In the genomic region with DNA sequence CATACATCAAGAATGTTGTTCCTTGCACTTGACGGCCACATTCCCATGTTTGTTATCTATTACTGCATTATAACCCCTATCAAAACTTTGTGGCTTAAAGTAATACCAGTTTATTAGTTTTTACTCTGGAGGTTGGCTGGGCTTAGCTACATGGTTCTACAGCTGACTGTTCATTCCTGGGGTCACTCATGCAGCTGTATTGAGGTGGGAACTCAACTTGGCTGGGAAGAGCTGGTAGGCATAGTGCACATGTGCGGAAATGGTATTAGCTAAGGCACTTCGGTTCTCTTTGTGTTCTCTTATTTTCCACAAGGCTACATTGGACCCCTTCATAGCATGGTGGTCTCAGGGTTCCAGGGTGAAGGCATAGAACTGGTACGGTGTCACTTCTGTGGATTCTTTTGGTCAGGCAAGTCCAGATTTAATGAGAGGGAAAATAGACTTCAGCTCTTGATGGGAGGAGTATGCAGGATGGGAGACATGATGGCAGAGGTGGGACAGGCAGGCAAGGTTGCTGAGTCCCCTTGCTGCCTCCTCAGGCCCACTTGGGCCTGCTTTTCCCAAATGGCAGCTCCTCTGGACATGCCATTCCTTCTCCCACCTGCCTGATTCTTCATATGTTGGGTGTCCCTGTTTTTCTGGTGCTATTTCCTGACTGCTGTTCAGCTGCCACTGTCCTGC, we compare ENCODE assay signal across 28 cellular contexts. TPM values are rescaled to one million over a fixed set of nuclear protein-coding genes. Genes with fewer than 3 reads are reported as not detected.
DNase-seq lines count a peak whose midpoint lies in the region; ATAC-seq, FAIRE-seq and TF ChIP-seq lines count a peak whose summit lies in the region.
"Had no signal": no experiment of that assay in that cellular context is flagged by ENCODE, and none has a peak within 500 bp of the region (broad histone marks: within the 10 kb centered on the region; RNA-seq: fewer than 3 reads in every experiment).

No MANE protein-coding gene starts in this region.

- POLR2A ChIA-PET in MCF 10A (lab: Yijun Ruan, JAX): interaction anchor here (0.6 to 1.6 kb wide), 2 partner anchors 9 to 29 kb away, joined by 3 to 7 read pairs; no protein-coding TSS in a partner anchor
- POLR2A ChIA-PET in K562 (lab: Yijun Ruan, JAX): interaction anchor here (0.6 to 76.8 kb wide), 4 partner anchors 5 to 105 kb away, joined by 3 to 4622 read pairs (median 2314); a partner anchor contains a TSS

- no peaks in the 10 kb centered on the region for H3K9me3 ChIP-seq in breast epithelium
- H3K9me3 ChIP-seq in K562 (replicated peaks; ENCODE audit: control insufficient read depth, insufficient read depth, low read depth, low read length): no peaks in the 10 kb centered on the region
- H3K9me3 ChIP-seq: ascending aorta, prostate gland, upper lobe of left lung had no signal

- CTCF ChIA-PET in MCF 10A (lab: Yijun Ruan, JAX): interaction anchor here (0.8 to 0.9 kb wide), 2 partner anchors 14 to 16 kb away, joined by 3 to 4 read pairs; no protein-coding TSS in a partner anchor
- CTCF ChIA-PET in K562 (lab: Yijun Ruan, JAX; ENCODE audit: low intra/inter-chr PET ratio): no interaction called here

- 61% methylated on average over 4 of the region's 4 CpGs for WGBS in K562 (ENCODE audit: insufficient coverage, low coverage, missing lambda C conversion rate)

- no peak for DNase-seq in MCF 10A (ENCODE audit: unreplicated experiment)
- DNase-seq in breast epithelium (ENCODE audit: low spot score in 2 of 2): no peak
- DNase-seq in GM23338 (ENCODE audit: low spot score): no peak
- DNase-seq in K562 (ENCODE audit: extremely low read depth in 1 of 4, low spot score in 3 of 4): no peak
- no peak for DNase-seq in stimulated activated effector memory CD8-positive, alpha-beta T cell treated with anti-CD3 and anti-CD28 coated beads, Interleukin-12 subunit alpha, Interleukin-12 subunit beta, amount 100 ng/mL, for 72 hours (ENCODE audit: low spot score in 2 of 2)
- no peak for DNase-seq in sciatic nerve (ENCODE audit: low spot score)
- DNase-seq in AG20443 (ENCODE audit: low spot score): no peak
- DNase-seq in 8988T: no peak
- DNase-seq: activated CD4-positive, alpha-beta T cell treated with anti-CD3 and anti-CD28 coated beads, Interleukin-2, amount 50 U/mL, for 4 hours; activated CD8-positive, alpha-beta memory T cell treated with anti-CD3 and anti-CD28 coated beads, Interleukin-2, amount 50 U/mL, for 4 hours; cortex of kidney; effector memory CD4-positive, alpha-beta T cell; GOT3; NCI-H146; NCI-H2107; NCI-H446 treated with DMSO at 0.1 percent for 48 hours; NCI-H774; stimulated activated CD4-positive, alpha-beta T cell treated with anti-CD3 and anti-CD28 coated beads, Interleukin-4, amount 100 ng/mL, for 24 hours; substantia nigra; upper lobe of left lung had no signal

- TF ChIP-seq RAD21 in K562 (CRISPR knock-in tag; conservative IDR thresholded peaks at IDR 0.05 in 1 of 2, IDR thresholded peaks at IDR 0.05 in 1 of 2): no peak

- no peaks in the 10 kb centered on the region for H3K9me1 ChIP-seq in K562 (ENCODE audit: control insufficient read depth, insufficient read depth, low read length)

- H3K9ac ChIP-seq in K562 (ENCODE audit: insufficient read depth in 1 of 2, low read depth in 2 of 2, low read length in 2 of 2): no peak overlapping the region

- no peak overlapping the region for H2AFZ ChIP-seq in GM23338
- H2AFZ ChIP-seq in K562 (ENCODE audit: low read depth, low read length): no peak overlapping the region

- no peaks in the 10 kb centered on the region for H3K4me1 ChIP-seq in breast epithelium
- H3K4me1 ChIP-seq in GM23338 (ENCODE audit: insufficient read depth): no peaks in the 10 kb centered on the region
- H3K4me1 ChIP-seq in K562 (replicated peaks in 1 of 2; ENCODE audit: control insufficient read depth in 2 of 2, insufficient read depth in 2 of 2, low read length in 2 of 2): no peaks in the 10 kb centered on the region; a peak in 1 of 5 replicates
- H3K4me1 ChIP-seq: ascending aorta, prostate gland, upper lobe of left lung had no signal

- H3K4me2 ChIP-seq in GM23338: no peak overlapping the region
- no peak overlapping the region for H3K4me2 ChIP-seq in K562 (ENCODE audit: insufficient read depth, low read length)

- H3K4me3 Mint-ChIP-seq in MCF 10A (ENCODE audit: unreplicated experiment): no peak overlapping the region
- no peak overlapping the region for H3K4me3 Mint-ChIP-seq in GM23338
- H3K4me3 Mint-ChIP-seq in stimulated activated effector memory CD8-positive, alpha-beta T cell treated with anti-CD3 and anti-CD28 coated beads, Interleukin-12 subunit alpha, Interleukin-12 subunit beta, amount 100 ng/mL, for 72 hours: no peak overlapping the region
- H3K4me3 Mint-ChIP-seq: memory B cell had no signal

- H3K9me3 Mint-ChIP-seq in MCF 10A (ENCODE audit: unreplicated experiment) (no peaks in the 10 kb centered on the region), GM23338 (no peaks in the 10 kb centered on the region)
- no peaks in the 10 kb centered on the region for H3K9me3 Mint-ChIP-seq in stimulated activated effector memory CD8-positive, alpha-beta T cell treated with anti-CD3 and anti-CD28 coated beads, Interleukin-12 subunit alpha, Interleukin-12 subunit beta, amount 100 ng/mL, for 72 hours
- H3K9me3 Mint-ChIP-seq: activated T-helper 2 cell treated with anti-CD3 and anti-CD28 coated beads, Interferon-gamma antibody, Interleukin-2, Interleukin-4, amounts not matched to agents 10 μg/mL and 5 μg/mL and 100 μg/mL, durations not matched to agents 14 hours and 24 hours and 36 hours; memory B cell had no signal

- TF ChIP-seq CTCF in MCF 10A (IDR thresholded peaks at IDR 0.05; ENCODE audit: unreplicated experiment) (no peak), breast epithelium (IDR thresholded peaks at IDR 0.05) (no peak), GM23338 (conservative IDR thresholded peaks at IDR 0.05; ENCODE audit: low read depth in 2 of 2) (no peak), K562 (IDR thresholded peaks at IDR 0.05 in 2 of 3, conservative IDR thresholded peaks at IDR 0.05 in 1 of 3; ENCODE audit: insufficient read depth in 2 of 3, low read depth in 1 of 3, low read length in 3 of 3) (no peak)

- no peak overlapping the region for H3K27ac ChIP-seq in breast epithelium
- no peak overlapping the region for H3K27ac ChIP-seq in GM23338 (ENCODE audit: low read depth)
- H3K27ac ChIP-seq in K562 (ENCODE audit: extremely low read depth, low read depth, low read length): no peak overlapping the region
- H3K27ac ChIP-seq: ascending aorta, C4-2B, epithelial cell of prostate, prostate gland, upper lobe of left lung had no signal

- H3K4me3 ChIP-seq in breast epithelium (no peak overlapping the region), GM23338 (no peak overlapping the region), K562 (no peak overlapping the region)
- H3K4me3 ChIP-seq: ascending aorta, prostate gland, upper lobe of left lung had no signal

- no peaks in the 10 kb centered on the region for H3K27me3 Mint-ChIP-seq in MCF 10A (ENCODE audit: insufficient read depth, unreplicated experiment)
- H3K27me3 Mint-ChIP-seq in GM23338 (ENCODE audit: insufficient read depth, low read depth, poor library complexity): peaks cover 6% of the 10 kb centered on the region
- H3K27me3 Mint-ChIP-seq: memory B cell had no signal

- H3K36me3 ChIP-seq in breast epithelium: no peaks in the 10 kb centered on the region
- H3K36me3 ChIP-seq in GM23338 (ENCODE audit: insufficient read depth): peaks cover 4% of the 10 kb centered on the region; the same call in 1 of the 2 replicates
- H3K36me3 ChIP-seq in K562 (ENCODE audit: control insufficient read depth, insufficient read depth, low read length): peaks cover 85% of the 10 kb centered on the region

- ATAC-seq in GM23338 (no peak), K562 (no peak), sciatic nerve (no peak)
- no peak for ATAC-seq in stimulated activated effector memory CD8-positive, alpha-beta T cell treated with anti-CD3 and anti-CD28 coated beads, Interleukin-12 subunit alpha, Interleukin-12 subunit beta, amount 100 ng/mL, for 72 hours
- ATAC-seq: left lobe of liver had no signal

- H3K4me1 Mint-ChIP-seq in MCF 10A (ENCODE audit: insufficient read depth, unreplicated experiment) (no peaks in the 10 kb centered on the region), GM23338 (peaks cover 1% of the 10 kb centered on the region; the same call in 1 of the 3 replicates)
- H3K4me1 Mint-ChIP-seq in stimulated activated effector memory CD8-positive, alpha-beta T cell treated with anti-CD3 and anti-CD28 coated beads, Interleukin-12 subunit alpha, Interleukin-12 subunit beta, amount 100 ng/mL, for 72 hours: peaks cover 26% of the 10 kb centered on the region

- in situ Hi-C loops in K562 (cut with MboI): no loop called here

- BruUV-seq in MCF 10A (replicated peaks; lab: Mats Ljungman, UMichigan): TSS peak; percentile 6
- BruUV-seq in K562 (replicated peaks; lab: Mats Ljungman, UMichigan): no TSS peak

- no peak for FAIRE-seq in K562 (lab: Jason Lieb, UNC)
- FAIRE-seq: GM19239 had no signal

- no peaks in the 10 kb centered on the region for H3K27me3 ChIP-seq in breast epithelium
- H3K27me3 ChIP-seq in GM23338 (ENCODE audit: insufficient read depth): no peaks in the 10 kb centered on the region
- H3K27me3 ChIP-seq in K562 (ENCODE audit: control insufficient read depth in 2 of 2, insufficient read depth in 2 of 2, low read length in 2 of 2): no peaks in the 10 kb centered on the region
- H3K27me3 ChIP-seq: ascending aorta, upper lobe of left lung had no signal

- H3K36me3 Mint-ChIP-seq in MCF 10A (ENCODE audit: insufficient read depth, unreplicated experiment) (peaks cover 80% of the 10 kb centered on the region), GM23338 (ENCODE audit: low read depth) (peaks cover 55% of the 10 kb centered on the region)
- H3K36me3 Mint-ChIP-seq in stimulated activated effector memory CD8-positive, alpha-beta T cell treated with anti-CD3 and anti-CD28 coated beads, Interleukin-12 subunit alpha, Interleukin-12 subunit beta, amount 100 ng/mL, for 72 hours: peaks cover 100% of the 10 kb centered on the region

- TF ChIP-seq EP300 in K562 (IDR thresholded peaks at IDR 0.05; ENCODE audit: low read length): no peak

- TF ChIP-seq POLR2A in breast epithelium (IDR thresholded peaks at IDR 0.05) (no peak), K562 (conservative IDR thresholded peaks at IDR 0.05) (no peak)

- peaks cover 7% of the 10 kb centered on the region; the same call in 1 of the 2 replicates for H3F3A ChIP-seq in GM23338 (replicated peaks; ENCODE audit: low read depth)

- H3K27ac Mint-ChIP-seq in MCF 10A (ENCODE audit: low read depth, unreplicated experiment) (no peak overlapping the region), GM23338 (0 out of 2 replicates have a peak overlapping the region, but pooled peaks have one; percentile 18)
- peak overlapping the region; percentile 64 for H3K27ac Mint-ChIP-seq in stimulated activated effector memory CD8-positive, alpha-beta T cell treated with anti-CD3 and anti-CD28 coated beads, Interleukin-12 subunit alpha, Interleukin-12 subunit beta, amount 100 ng/mL, for 72 hours
- H3K27ac Mint-ChIP-seq: activated T-helper 2 cell treated with anti-CD3 and anti-CD28 coated beads, Interferon-gamma antibody, Interleukin-2, Interleukin-4, amounts not matched to agents 10 μg/mL and 5 μg/mL and 100 μg/mL, durations not matched to agents 14 hours and 24 hours and 36 hours had no signal

- H3K79me2 ChIP-seq in GM23338 (replicated peaks; ENCODE audit: insufficient read depth) (peaks cover 92% of the 10 kb centered on the region), K562 (ENCODE audit: control insufficient read depth, insufficient read depth, low read length) (peaks cover 79% of the 10 kb centered on the region)

- intact Hi-C loops in MCF 10A (cut with micrococcal nuclease) (no loop called here), breast epithelium (cut with DNase I; ENCODE audit: low total_unique reads) (no loop called here), K562 (cut with micrococcal nuclease) (no loop called here), sciatic nerve (cut with DNase I) (loop anchor here (1.0 kb wide), 1 partner anchor 33 kb away; no protein-coding TSS in a partner anchor)

- H4K20me1 ChIP-seq in GM23338 (replicated peaks; ENCODE audit: insufficient read depth): peaks cover 66% of the 10 kb centered on the region
- H4K20me1 ChIP-seq in K562 (replicated peaks; ENCODE audit: control insufficient read depth, insufficient read depth, low read length): peaks cover 25% of the 10 kb centered on the region; the same call in 1 of the 2 replicates

- no peaks in the 10 kb centered on the region for H3K9me2 ChIP-seq in GM23338 (ENCODE audit: insufficient read depth)

RNA-seq across cellular contexts. Expression of a gene that starts 16.1 kb away (rescaled TPM):
- total RNA-seq in MCF 10A (2022) (58.6 and 83.5 TPM in 2 replicates), breast epithelium (10 to 100 TPM; 15.4 to 33.2 (median 28.2) TPM), K562 (2014; rRNA removed) (871 and 1,007 TPM in 2 replicates), K562 (2014; rRNA removed; fragmentation: Illumina TruSeq; extraction: Trizol) (69.0 and 87.5 TPM in 2 replicates), K562 (2015; rRNA removed; fragmentation: Illumina TruSeq; extraction: Trizol) (164 and 196 TPM in 2 replicates), K562 (2021) (626 and 641 TPM in 2 replicates), sciatic nerve (7.0 TPM)
- total RNA-seq in GM23338 (2014; rRNA removed; shearing (Covaris generic)): 58.8 and 83.7 TPM in 2 replicates
- polyA plus RNA-seq in GM23338 (2016; fragmentation: Nextera tagmentation; extraction: Ambion mirVana) (53.3 and 58.4 TPM in 2 replicates), K562 (2011; rRNA removed) (203 and 277 TPM in 2 replicates), K562 (2014; fragmentation: Illumina TruSeq; extraction: Trizol) (106 and 159 TPM in 2 replicates), K562 (2014; fragmentation: Nextera tagmentation; extraction: Ambion mirVana) (10 to 100 TPM; 13.5 to 23.5 TPM), K562 (2014; rRNA removed) (707 and 732 TPM in 2 replicates)
- total RNA-seq in K562 (2011; cell fraction: chromatin; rRNA removed; ENCODE audit: low replicate concordance): 121 and 504 TPM in 2 replicates
- total RNA-seq in K562 (2011; cell fraction: nucleolus; rRNA removed): 857 and 885 TPM in 2 replicates
- 325 and 370 TPM in 2 replicates for total RNA-seq in K562 (2011; cell fraction: nucleoplasm; rRNA removed)
- 382 and 1,449 TPM in 2 replicates for polyA plus RNA-seq in K562 (2011; cell fraction: cytosol; rRNA removed)
- 629 and 1,089 TPM in 2 replicates for polyA plus RNA-seq in K562 (2011; cell fraction: nucleus; rRNA removed)
- 282 and 288 TPM in 2 replicates for polyA plus RNA-seq in K562 (2012)
- polyA minus RNA-seq in K562 (2011; rRNA and poly(A)+ RNA removed): 35.0 and 44.2 TPM in 2 replicates
- 212 and 264 TPM in 2 replicates for polyA minus RNA-seq in K562 (2011; cell fraction: cytosol; rRNA and poly(A)+ RNA removed)
- polyA minus RNA-seq in K562 (2011; cell fraction: nucleus; rRNA and poly(A)+ RNA removed): 294 and 313 TPM in 2 replicates

RNA-seq across cellular contexts. Expression of a gene that starts 18.9 kb away (rescaled TPM):
- total RNA-seq in MCF 10A (2022) (0.21 TPM in 1 of 2 replicates, not detected in the other), breast epithelium (under 1 TPM in 2 of 3 donors, not detected in 1; 0.15 to 0.33 TPM), K562 (2014; rRNA removed) (9.3 and 13.6 TPM in 2 replicates), K562 (2014; rRNA removed; fragmentation: Illumina TruSeq; extraction: Trizol) (2.1 and 2.8 TPM in 2 replicates), K562 (2015; rRNA removed; fragmentation: Illumina TruSeq; extraction: Trizol) (4.7 and 5.2 TPM in 2 replicates), K562 (2021) (11.3 and 15.6 TPM in 2 replicates), sciatic nerve (0.89 TPM)
- 0.14 TPM in 1 of 2 replicates, not detected in the other for total RNA-seq in GM23338 (2014; rRNA removed; shearing (Covaris generic))
- polyA plus RNA-seq in GM23338 (2016; fragmentation: Nextera tagmentation; extraction: Ambion mirVana) (0.35 TPM in 1 of 2 replicates, not detected in the other), K562 (2011; rRNA removed) (1.6 and 2.1 TPM in 2 replicates), K562 (2014; fragmentation: Illumina TruSeq; extraction: Trizol) (6.3 and 8.9 TPM in 2 replicates), K562 (2014; fragmentation: Nextera tagmentation; extraction: Ambion mirVana) (1 to 10 TPM; 1.6 to 2.3 TPM), K562 (2014; rRNA removed) (7.1 and 8.6 TPM in 2 replicates)
- 11.2 and 34.3 TPM in 2 replicates for total RNA-seq in K562 (2011; cell fraction: chromatin; rRNA removed; ENCODE audit: low replicate concordance)
- 28.7 and 33.9 TPM in 2 replicates for total RNA-seq in K562 (2011; cell fraction: nucleolus; rRNA removed)
- total RNA-seq in K562 (2011; cell fraction: nucleoplasm; rRNA removed): 18.1 and 19.5 TPM in 2 replicates
- polyA plus RNA-seq in K562 (2011; cell fraction: cytosol; rRNA removed): 1.8 and 5.8 TPM in 2 replicates
- polyA plus RNA-seq in K562 (2011; cell fraction: nucleus; rRNA removed): 6.5 and 19.5 TPM in 2 replicates
- polyA plus RNA-seq in K562 (2012): 5.2 and 6.4 TPM in 2 replicates
- 1.3 and 1.8 TPM in 2 replicates for polyA minus RNA-seq in K562 (2011; rRNA and poly(A)+ RNA removed)
- polyA minus RNA-seq in K562 (2011; cell fraction: cytosol; rRNA and poly(A)+ RNA removed): 1.5 and 3.9 TPM in 2 replicates
- 8.3 and 12.3 TPM in 2 replicates for polyA minus RNA-seq in K562 (2011; cell fraction: nucleus; rRNA and poly(A)+ RNA removed)
- total RNA-seq: ascending aorta had no signal

RNA-seq across cellular contexts. Expression of a gene that starts 28.4 kb away (rescaled TPM):
- 91.5 and 123 TPM in 2 replicates for total RNA-seq in MCF 10A (2022)
- total RNA-seq in breast epithelium: 10 to 100 TPM; 23.1 to 50.1 (median 26.6) TPM
- total RNA-seq in GM23338 (2014; rRNA removed; shearing (Covaris generic)): 60.3 and 62.3 TPM in 2 replicates
- 72.7 and 74.8 TPM in 2 replicates for polyA plus RNA-seq in GM23338 (2016; fragmentation: Nextera tagmentation; extraction: Ambion mirVana)
- 72.2 and 221 TPM in 2 replicates for total RNA-seq in K562 (2011; cell fraction: chromatin; rRNA removed; ENCODE audit: low replicate concordance)
- 489 and 555 TPM in 2 replicates for total RNA-seq in K562 (2011; cell fraction: nucleolus; rRNA removed)
- total RNA-seq in K562 (2011; cell fraction: nucleoplasm; rRNA removed): 263 and 279 TPM in 2 replicates
- total RNA-seq in K562 (2014; rRNA removed): 894 and 989 TPM in 2 replicates
- 41.9 and 82.9 TPM in 2 replicates for total RNA-seq in K562 (2014; rRNA removed; fragmentation: Illumina TruSeq; extraction: Trizol)
- total RNA-seq in K562 (2015; rRNA removed; fragmentation: Illumina TruSeq; extraction: Trizol): 135 and 153 TPM in 2 replicates
- total RNA-seq in K562 (2021): 551 and 557 TPM in 2 replicates
- 124 and 218 TPM in 2 replicates for polyA plus RNA-seq in K562 (2011; rRNA removed)
- 273 and 603 TPM in 2 replicates for polyA plus RNA-seq in K562 (2011; cell fraction: cytosol; rRNA removed)
- 110 and 123 TPM in 2 replicates for polyA plus RNA-seq in K562 (2011; cell fraction: nucleus; rRNA removed)
- polyA plus RNA-seq in K562 (2012): 384 and 632 TPM in 2 replicates
- 33.8 and 82.2 TPM in 2 replicates for polyA plus RNA-seq in K562 (2014; fragmentation: Illumina TruSeq; extraction: Trizol)
- 10 to 100 TPM; 15.1 to 34.8 TPM for polyA plus RNA-seq in K562 (2014; fragmentation: Nextera tagmentation; extraction: Ambion mirVana)
- 666 and 827 TPM in 2 replicates for polyA plus RNA-seq in K562 (2014; rRNA removed)
- 50.1 and 80.5 TPM in 2 replicates for polyA minus RNA-seq in K562 (2011; rRNA and poly(A)+ RNA removed)
- 107 and 114 TPM in 2 replicates for polyA minus RNA-seq in K562 (2011; cell fraction: cytosol; rRNA and poly(A)+ RNA removed)
- 37.7 and 69.6 TPM in 2 replicates for polyA minus RNA-seq in K562 (2011; cell fraction: nucleus; rRNA and poly(A)+ RNA removed)
- 21.8 TPM for total RNA-seq in sciatic nerve

RNA-seq across cellular contexts. Expression of a gene that starts 46.2 kb away (rescaled TPM):
- total RNA-seq in MCF 10A (2022) (44.2 and 49.0 TPM in 2 replicates), breast epithelium (10 to 100 TPM; 34.1 to 40.8 (median 38.3) TPM), K562 (2014; rRNA removed) (215 and 275 TPM in 2 replicates), K562 (2014; rRNA removed; fragmentation: Illumina TruSeq; extraction: Trizol) (285 and 298 TPM in 2 replicates), K562 (2015; rRNA removed; fragmentation: Illumina TruSeq; extraction: Trizol) (335 and 354 TPM in 2 replicates), K562 (2021) (240 TPM in 2 replicates), sciatic nerve (40.8 TPM)
- 70.1 and 86.3 TPM in 2 replicates for total RNA-seq in GM23338 (2014; rRNA removed; shearing (Covaris generic))
- polyA plus RNA-seq in GM23338 (2016; fragmentation: Nextera tagmentation; extraction: Ambion mirVana) (123 and 136 TPM in 2 replicates), K562 (2011; rRNA removed) (206 and 218 TPM in 2 replicates), K562 (2014; fragmentation: Illumina TruSeq; extraction: Trizol) (493 and 580 TPM in 2 replicates), K562 (2014; fragmentation: Nextera tagmentation; extraction: Ambion mirVana) (100 to 1,000 TPM; 575 to 625 TPM), K562 (2014; rRNA removed) (266 and 269 TPM in 2 replicates)
- total RNA-seq in K562 (2011; cell fraction: chromatin; rRNA removed; ENCODE audit: low replicate concordance): 76.2 and 94.2 TPM in 2 replicates
- 66.2 and 75.7 TPM in 2 replicates for total RNA-seq in K562 (2011; cell fraction: nucleolus; rRNA removed)
- 78.4 and 92.8 TPM in 2 replicates for total RNA-seq in K562 (2011; cell fraction: nucleoplasm; rRNA removed)
- polyA plus RNA-seq in K562 (2011; cell fraction: cytosol; rRNA removed): 145 and 195 TPM in 2 replicates
- 56.6 and 72.9 TPM in 2 replicates for polyA plus RNA-seq in K562 (2011; cell fraction: nucleus; rRNA removed)
- polyA plus RNA-seq in K562 (2012): 253 and 378 TPM in 2 replicates
- 172 and 189 TPM in 2 replicates for polyA minus RNA-seq in K562 (2011; rRNA and poly(A)+ RNA removed)
- 89.8 and 112 TPM in 2 replicates for polyA minus RNA-seq in K562 (2011; cell fraction: cytosol; rRNA and poly(A)+ RNA removed)
- polyA minus RNA-seq in K562 (2011; cell fraction: nucleus; rRNA and poly(A)+ RNA removed): 25.2 and 45.9 TPM in 2 replicates

RNA-seq across cellular contexts. Expression of a gene that starts 52.1 kb away (rescaled TPM):
- total RNA-seq in MCF 10A (2022) (34.4 and 41.3 TPM in 2 replicates), breast epithelium (10 to 100 TPM; 23.5 to 45.6 (median 39.4) TPM), K562 (2014; rRNA removed) (174 and 195 TPM in 2 replicates), K562 (2014; rRNA removed; fragmentation: Illumina TruSeq; extraction: Trizol) (104 and 115 TPM in 2 replicates), K562 (2015; rRNA removed; fragmentation: Illumina TruSeq; extraction: Trizol) (170 and 172 TPM in 2 replicates), K562 (2021) (251 and 267 TPM in 2 replicates), sciatic nerve (31.9 TPM)
- 30.7 and 34.1 TPM in 2 replicates for total RNA-seq in GM23338 (2014; rRNA removed; shearing (Covaris generic))
- polyA plus RNA-seq in GM23338 (2016; fragmentation: Nextera tagmentation; extraction: Ambion mirVana) (21.6 and 23.0 TPM in 2 replicates), K562 (2011; rRNA removed) (193 and 247 TPM in 2 replicates), K562 (2014; fragmentation: Illumina TruSeq; extraction: Trizol) (250 and 261 TPM in 2 replicates), K562 (2014; fragmentation: Nextera tagmentation; extraction: Ambion mirVana) (10 to 100 TPM; 13.2 to 28.8 TPM), K562 (2014; rRNA removed) (268 and 298 TPM in 2 replicates)
- 1,132 and 1,539 TPM in 2 replicates for total RNA-seq in K562 (2011; cell fraction: chromatin; rRNA removed; ENCODE audit: low replicate concordance)
- total RNA-seq in K562 (2011; cell fraction: nucleolus; rRNA removed): 736 and 826 TPM in 2 replicates
- 718 and 814 TPM in 2 replicates for total RNA-seq in K562 (2011; cell fraction: nucleoplasm; rRNA removed)
- 143 and 211 TPM in 2 replicates for polyA plus RNA-seq in K562 (2011; cell fraction: cytosol; rRNA removed)
- 801 and 951 TPM in 2 replicates for polyA plus RNA-seq in K562 (2011; cell fraction: nucleus; rRNA removed)
- 185 and 193 TPM in 2 replicates for polyA plus RNA-seq in K562 (2012)
- 228 and 271 TPM in 2 replicates for polyA minus RNA-seq in K562 (2011; rRNA and poly(A)+ RNA removed)
- 95.6 and 98.4 TPM in 2 replicates for polyA minus RNA-seq in K562 (2011; cell fraction: cytosol; rRNA and poly(A)+ RNA removed)
- polyA minus RNA-seq in K562 (2011; cell fraction: nucleus; rRNA and poly(A)+ RNA removed): 325 and 509 TPM in 2 replicates
